In genomic region chr15:99371180-99372103, GRCh38 we compare ENCODE assay signal across 8 cellular contexts.
A peak's percentile ranks its signal among the peaks of the same experiment; 100 is the strongest.
DNase-seq lines count a peak whose midpoint lies in the region; ATAC-seq and TF ChIP-seq lines count a peak whose summit lies in the region.

No MANE protein-coding gene starts in this region.

- H3K27ac ChIP-seq in subcutaneous abdominal adipose tissue (ENCODE audit: low read depth, low read length) (peak overlapping the region; percentile 71), esophagus muscularis mucosa (replicated peaks in 1 of 4) (no peak overlapping the region)

- peak; percentile 78 for ATAC-seq in HG02938 (IDR thresholded peaks at IDR 0.05; ENCODE audit: unreplicated experiment)

- H3K36me3 ChIP-seq in subcutaneous abdominal adipose tissue (ENCODE audit: control insufficient read depth in 5 of 5, insufficient read depth in 5 of 5, low read length in 5 of 5) (peaks cover 0 to 11% (median under 1%) of the 10 kb centered on the region in 5 donors), esophagus muscularis mucosa (peaks cover 0 to 6% (median 2%) of the 10 kb centered on the region in 4 donors)

- H3K4me3 ChIP-seq in subcutaneous abdominal adipose tissue (ENCODE audit: low read depth in 1 of 5, low read length in 5 of 5) (no peak overlapping the region), esophagus muscularis mucosa (no peak overlapping the region)

- TF ChIP-seq CTCF in esophagus muscularis mucosa (IDR thresholded peaks at IDR 0.05), result no peak

- H3K36me3 Mint-ChIP-seq in activated naive CD4-positive, alpha-beta T cell treated with anti-CD3 and anti-CD28 coated beads, Interleukin-2, amount 50 U/mL, for 24 hours, result peaks cover 22% of the 10 kb centered on the region
- H3K36me3 Mint-ChIP-seq in activated T-helper 1 cell treated with anti-CD3 and anti-CD28 coated beads, Interleukin-12 subunit alpha, Interleukin-12 subunit beta, Interleukin-2, Interleukin-4 antibody, amounts not matched to agents 30 ng/mL and 10 ng/mL and 1 ng/mL, durations not matched to agents 14 hours and 24 hours and 36 hours (ENCODE audit: low read depth), result peaks cover 25% of the 10 kb centered on the region

- H3K27me3 Mint-ChIP-seq in activated naive CD4-positive, alpha-beta T cell treated with anti-CD3 and anti-CD28 coated beads, Interleukin-2, amount 50 U/mL, for 24 hours, result no peaks in the 10 kb centered on the region
- no peaks in the 10 kb centered on the region for H3K27me3 Mint-ChIP-seq in activated T-helper 1 cell treated with anti-CD3 and anti-CD28 coated beads, Interleukin-12 subunit alpha, Interleukin-12 subunit beta, Interleukin-2, Interleukin-4 antibody, amounts not matched to agents 30 ng/mL and 10 ng/mL and 1 ng/mL, durations not matched to agents 14 hours and 24 hours and 36 hours (ENCODE audit: insufficient read depth)

- WGBS in esophagus muscularis mucosa, result 82% methylated on average over 4 of the region's 4 CpGs

- peaks cover 16% of the 10 kb centered on the region for H3K4me1 Mint-ChIP-seq in activated naive CD4-positive, alpha-beta T cell treated with anti-CD3 and anti-CD28 coated beads, Interleukin-2, amount 50 U/mL, for 24 hours
- H3K4me1 Mint-ChIP-seq in activated T-helper 1 cell treated with anti-CD3 and anti-CD28 coated beads, Interleukin-12 subunit alpha, Interleukin-12 subunit beta, Interleukin-2, Interleukin-4 antibody, amounts not matched to agents 30 ng/mL and 10 ng/mL and 1 ng/mL, durations not matched to agents 14 hours and 24 hours and 36 hours (ENCODE audit: low read depth), result peaks cover 29% of the 10 kb centered on the region

- no peak for DNase-seq in activated naive CD4-positive, alpha-beta T cell (lab: John Stamatoyannopoulos, UW)
- DNase-seq in activated T-helper 1 cell treated with anti-CD3 and anti-CD28 coated beads, Interleukin-12 subunit alpha, Interleukin-12 subunit beta, Interleukin-2, Interleukin-4 antibody, amounts not matched to agents 30 ng/mL and 10 ng/mL and 1 ng/mL, durations not matched to agents 14 hours and 24 hours and 36 hours (ENCODE audit: low spot score), result no peak
- DNase-seq in esophagus muscularis mucosa (ENCODE audit: extremely low spot score) (no peak), head of caudate nucleus (no peak)
- DNase-seq in activated CD8-positive, alpha-beta memory T cell treated with anti-CD3 and anti-CD28 coated beads, Interleukin-2, amount 50 U/mL, for 4 hours, result no peak

- H3K9me3 ChIP-seq in subcutaneous abdominal adipose tissue (ENCODE audit: control insufficient read depth in 5 of 5, low read length in 5 of 5), result peaks cover 4 to 10% (median 5%) of the 10 kb centered on the region in 5 donors
- H3K9me3 ChIP-seq in esophagus muscularis mucosa, result peaks cover 0 to 12% (median 5%) of the 10 kb centered on the region in 4 donors

- no peak overlapping the region for H3K9ac ChIP-seq in subcutaneous abdominal adipose tissue (ENCODE audit: low read length in 5 of 5)

- no peak for TF ChIP-seq EP300 in esophagus muscularis mucosa (IDR thresholded peaks at IDR 0.05)

- no peak overlapping the region for H3K4me3 Mint-ChIP-seq in activated naive CD4-positive, alpha-beta T cell treated with anti-CD3 and anti-CD28 coated beads, Interleukin-2, amount 50 U/mL, for 24 hours
- H3K4me3 Mint-ChIP-seq in activated T-helper 1 cell treated with anti-CD3 and anti-CD28 coated beads, Interleukin-12 subunit alpha, Interleukin-12 subunit beta, Interleukin-2, Interleukin-4 antibody, amounts not matched to agents 30 ng/mL and 10 ng/mL and 1 ng/mL, durations not matched to agents 14 hours and 24 hours and 36 hours, result peak overlapping the region; percentile 20

- intact Hi-C loops in activated T-helper 1 cell treated with anti-CD3 and anti-CD28 coated beads, Interleukin-12 subunit alpha, Interleukin-12 subunit beta, Interleukin-2, Interleukin-4 antibody, amounts not matched to agents 30 ng/mL and 10 ng/mL and 1 ng/mL, durations not matched to agents 14 hours and 24 hours and 36 hours (cut with micrococcal nuclease), result loop anchor here (1.0 to 10.0 kb wide), 10 partner anchors 27 to 1233 kb away; partner anchors contain the start of genes ASB7, LINS1 and MEF2A
- intact Hi-C loops in esophagus muscularis mucosa (cut with DNase I), result no loop called here
- intact Hi-C loops in head of caudate nucleus (cut with DNase I), result no loop called here

- TF ChIP-seq POLR2A in esophagus muscularis mucosa (IDR thresholded peaks at IDR 0.05; ENCODE audit: low read depth), result no peak

- H3K9me3 Mint-ChIP-seq in activated naive CD4-positive, alpha-beta T cell treated with anti-CD3 and anti-CD28 coated beads, Interleukin-2, amount 50 U/mL, for 24 hours, result peaks cover 20% of the 10 kb centered on the region
- H3K9me3 Mint-ChIP-seq in activated T-helper 1 cell treated with anti-CD3 and anti-CD28 coated beads, Interleukin-12 subunit alpha, Interleukin-12 subunit beta, Interleukin-2, Interleukin-4 antibody, amounts not matched to agents 30 ng/mL and 10 ng/mL and 1 ng/mL, durations not matched to agents 14 hours and 24 hours and 36 hours, result peaks cover 33% of the 10 kb centered on the region

- no peaks in the 10 kb centered on the region for H3K27me3 ChIP-seq in subcutaneous abdominal adipose tissue (ENCODE audit: control insufficient read depth in 5 of 5, insufficient read depth in 4 of 5, low read length in 5 of 5)
- no peaks in the 10 kb centered on the region for H3K27me3 ChIP-seq in esophagus muscularis mucosa

- peaks cover 0 to 12% (median 8%) of the 10 kb centered on the region in 5 donors for H3K4me1 ChIP-seq in subcutaneous abdominal adipose tissue (ENCODE audit: control insufficient read depth in 5 of 5, insufficient read depth in 5 of 5, low read length in 5 of 5)
- peaks cover 0 to 8% (median 0%) of the 10 kb centered on the region in 4 donors for H3K4me1 ChIP-seq in esophagus muscularis mucosa

- peak overlapping the region; percentile 69 for H3K27ac Mint-ChIP-seq in activated naive CD4-positive, alpha-beta T cell treated with anti-CD3 and anti-CD28 coated beads, Interleukin-2, amount 50 U/mL, for 24 hours
- H3K27ac Mint-ChIP-seq in activated T-helper 1 cell treated with anti-CD3 and anti-CD28 coated beads, Interleukin-12 subunit alpha, Interleukin-12 subunit beta, Interleukin-2, Interleukin-4 antibody, amounts not matched to agents 30 ng/mL and 10 ng/mL and 1 ng/mL, durations not matched to agents 14 hours and 24 hours and 36 hours, result peak overlapping the region; percentile 69
